In the genomic region with DNA sequence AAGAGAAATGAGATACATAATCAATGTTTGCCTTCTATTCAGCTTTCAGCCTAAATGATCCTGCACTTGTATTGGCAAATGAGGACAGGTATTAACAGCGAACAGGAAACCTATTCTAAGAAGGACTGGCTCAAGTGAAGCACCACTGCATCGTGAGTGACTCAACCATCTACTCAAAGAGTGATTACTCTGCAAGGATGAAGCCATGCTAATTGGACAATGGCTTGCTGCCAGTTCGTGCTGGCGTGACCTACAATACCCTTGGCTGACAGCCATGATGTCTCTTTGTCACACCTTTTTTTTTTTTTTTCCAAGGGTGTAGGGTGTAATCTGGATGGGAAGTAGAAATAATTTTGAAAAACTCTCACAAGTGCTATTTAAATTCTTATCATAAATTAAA, we compare ENCODE assay signal across 10 cellular contexts.
DNase-seq lines count a peak whose midpoint lies in the region; ATAC-seq, FAIRE-seq and TF ChIP-seq lines count a peak whose summit lies in the region.
"Had no signal": no experiment of that assay in that cellular context is flagged by ENCODE, and none has a peak within 500 bp of the region (broad histone marks: within the 10 kb centered on the region; RNA-seq: fewer than 3 reads in every experiment).

No MANE protein-coding gene starts in this region.

- no peaks in the 10 kb centered on the region for H3K9me3 ChIP-seq in kidney (ENCODE audit: control insufficient read depth in 1 of 2, low read length in 2 of 2)

- no peaks in the 10 kb centered on the region for H3K27me3 Mint-ChIP-seq in CD14-positive monocyte (ENCODE audit: low read depth in 3 of 3)

- no peaks in the 10 kb centered on the region for H3K9me3 Mint-ChIP-seq in CD14-positive monocyte
- H3K9me3 Mint-ChIP-seq: activated T-cell treated with anti-CD3 and anti-CD28 coated beads, Interleukin-2, amount 50 U/mL, for 72 hours had no signal

- no peak for TF ChIP-seq CTCF in kidney (IDR thresholded peaks at IDR 0.05; ENCODE audit: borderline replicate concordance, extremely low read depth, insufficient read depth)
- TF ChIP-seq CTCF in CD14-positive monocyte (IDR thresholded peaks at IDR 0.05): no peak

- intact Hi-C loops in kidney (cut with DNase I) (no loop called here), CD14-positive monocyte (cut with micrococcal nuclease) (no loop called here)

- ATAC-seq in HG03175 (IDR thresholded peaks at IDR 0.05; ENCODE audit: unreplicated experiment): no peak
- no peak for ATAC-seq in GM18873 (IDR thresholded peaks at IDR 0.05; ENCODE audit: low FRiP score, unreplicated experiment)

- FAIRE-seq in kidney (lab: Jason Lieb, UNC): no peak
- FAIRE-seq: HTR-8/SVneo had no signal

- H3K4me3 ChIP-seq in kidney (ENCODE audit: low read length in 2 of 2): no peak overlapping the region

- peaks cover 6% of the 10 kb centered on the region for H3K4me1 Mint-ChIP-seq in CD14-positive monocyte

- H3K36me3 Mint-ChIP-seq in CD14-positive monocyte: no peaks in the 10 kb centered on the region

- peaks cover 0 to 3% of the 10 kb centered on the region in 2 donors for H3K4me1 ChIP-seq in kidney (ENCODE audit: control insufficient read depth in 1 of 2, insufficient read depth in 1 of 2, low read depth in 1 of 2, low read length in 2 of 2)

- DNase-seq in EL (peak; percentile 10), NCI-H2029 treated with DMSO at 0.1 percent for 48 hours (lab: John Stamatoyannopoulos, UW) (peak; percentile 98), SW480 (ENCODE audit: low spot score) (peak; percentile 0), kidney (peak; percentile 79), activated gamma-delta T cell (lab: John Stamatoyannopoulos, UW) (no peak), CD14-positive monocyte (ENCODE audit: low spot score) (no peak)

- H3K27ac ChIP-seq in kidney (ENCODE audit: low read depth in 2 of 2, low read length in 2 of 2): no peak overlapping the region

- H3K9ac ChIP-seq in kidney (ENCODE audit: low read length in 2 of 2): no peak overlapping the region

- no peak overlapping the region for H3K4me3 Mint-ChIP-seq in CD14-positive monocyte
- H3K4me3 Mint-ChIP-seq: activated T-cell treated with anti-CD3 and anti-CD28 coated beads, Interleukin-2, amount 50 U/mL, for 72 hours had no signal

- no peaks in the 10 kb centered on the region for H3K36me3 ChIP-seq in kidney (ENCODE audit: control insufficient read depth in 1 of 2, insufficient read depth in 2 of 2, low read length in 2 of 2)

- H3K27ac Mint-ChIP-seq in CD14-positive monocyte: no peak overlapping the region

Comparison
In these comparisons a context has a peak if more than half of its experiments do, and no peak if none do; other contexts are left out.
1. DNase-seq: peak in EL (single experiment), NCI-H2029 treated with DMSO at 0.1 percent for 48 hours (single experiment), SW480 (single experiment) and kidney (single experiment); none in activated gamma-delta T cell (single experiment) and CD14-positive monocyte (single experiment).